Comparison of ENCODE assay signal across 20 cellular contexts in genomic region chr21:31143021-31143420, GRCh38.
DNase-seq lines count a peak whose midpoint lies in the region; ATAC-seq lines count a peak whose summit lies in the region.
"Had no signal": no experiment of that assay in that cellular context is flagged by ENCODE, and none has a peak within 500 bp of the region (broad histone marks: within the 10 kb centered on the region; RNA-seq: fewer than 3 reads in every experiment).

No MANE protein-coding gene starts in this region.

- intact Hi-C loops in left colon (cut with DNase I, micrococcal nuclease): no loop called here

- no peak overlapping the region for H3K27ac Mint-ChIP-seq in activated naive CD8-positive, alpha-beta T cell treated with anti-CD3 and anti-CD28 coated beads, Interleukin-2, amount 50 U/mL, for 24 hours
- H3K27ac Mint-ChIP-seq: CD4-positive, alpha-beta T cell; HFFc6 had no signal

- peaks cover 34% of the 10 kb centered on the region for H3K36me3 Mint-ChIP-seq in activated naive CD8-positive, alpha-beta T cell treated with anti-CD3 and anti-CD28 coated beads, Interleukin-2, amount 50 U/mL, for 24 hours (ENCODE audit: low read depth)

- H3K4me1 Mint-ChIP-seq in activated naive CD8-positive, alpha-beta T cell treated with anti-CD3 and anti-CD28 coated beads, Interleukin-2, amount 50 U/mL, for 24 hours: peaks cover 6% of the 10 kb centered on the region

- ATAC-seq in activated naive CD8-positive, alpha-beta T cell treated with anti-CD3 and anti-CD28 coated beads, Interleukin-2, amount 50 U/mL, for 24 hours: no peak
- no peak for ATAC-seq in left colon
- ATAC-seq: A549 had no signal

- H3K4me3 Mint-ChIP-seq in activated naive CD8-positive, alpha-beta T cell treated with anti-CD3 and anti-CD28 coated beads, Interleukin-2, amount 50 U/mL, for 24 hours: no peak overlapping the region
- H3K4me3 Mint-ChIP-seq: CD4-positive, alpha-beta T cell; HFFc6 had no signal

- no peaks in the 10 kb centered on the region for H3K27me3 Mint-ChIP-seq in activated naive CD8-positive, alpha-beta T cell treated with anti-CD3 and anti-CD28 coated beads, Interleukin-2, amount 50 U/mL, for 24 hours
- H3K27me3 Mint-ChIP-seq: CD4-positive, alpha-beta T cell had no signal

- H3K9me3 Mint-ChIP-seq in activated naive CD8-positive, alpha-beta T cell treated with anti-CD3 and anti-CD28 coated beads, Interleukin-2, amount 50 U/mL, for 24 hours: no peaks in the 10 kb centered on the region
- H3K9me3 Mint-ChIP-seq: CD4-positive, alpha-beta T cell had no signal

- peak; percentile 3 for DNase-seq in ELR (ENCODE audit: low read depth)
- DNase-seq in HS-5 (ENCODE audit: low read depth): peak; percentile 32
- DNase-seq in kidney tubule cell (ENCODE audit: low spot score): peak; percentile 56
- peak; percentile 22 for DNase-seq in renal cortical epithelial cell (ENCODE audit: low read depth)
- no peak for DNase-seq in stimulated activated CD4-positive, alpha-beta T cell treated with anti-CD3 and anti-CD28 coated beads, Interleukin-2, amount 100 ng/mL, for 24 hours
- DNase-seq in activated naive CD8-positive, alpha-beta T cell treated with anti-CD3 and anti-CD28 coated beads, Interleukin-2, amount 50 U/mL, for 24 hours: no peak
- no peak for DNase-seq in left colon
- DNase-seq: COR-L47, DMS79, GOT3, HFFc6, NCI-H1105, NCI-H2029 treated with DMSO at 0.1 percent for 48 hours, NCI-H226, NCI-H510A treated with DMSO at 0.1 percent for 48 hours, NCI-H748 treated with DMSO at 0.1 percent for 48 hours, PC-9, SHP77 treated with DMSO at 0.1 percent for 48 hours had no signal

Comparison
In these comparisons a context has a peak if more than half of its experiments do, and no peak if none do; other contexts are left out.
1. DNase-seq: peak in ELR (single experiment), HS-5 (single experiment), kidney tubule cell (single experiment) and renal cortical epithelial cell (single experiment); none in stimulated activated CD4-positive, alpha-beta T cell treated with anti-CD3 and anti-CD28 coated beads, Interleukin-2, amount 100 ng/mL, for 24 hours (0 of 2), activated naive CD8-positive, alpha-beta T cell treated with anti-CD3 and anti-CD28 coated beads, Interleukin-2, amount 50 U/mL, for 24 hours (single experiment) and left colon (0 of 2).